In the genomic region with DNA sequence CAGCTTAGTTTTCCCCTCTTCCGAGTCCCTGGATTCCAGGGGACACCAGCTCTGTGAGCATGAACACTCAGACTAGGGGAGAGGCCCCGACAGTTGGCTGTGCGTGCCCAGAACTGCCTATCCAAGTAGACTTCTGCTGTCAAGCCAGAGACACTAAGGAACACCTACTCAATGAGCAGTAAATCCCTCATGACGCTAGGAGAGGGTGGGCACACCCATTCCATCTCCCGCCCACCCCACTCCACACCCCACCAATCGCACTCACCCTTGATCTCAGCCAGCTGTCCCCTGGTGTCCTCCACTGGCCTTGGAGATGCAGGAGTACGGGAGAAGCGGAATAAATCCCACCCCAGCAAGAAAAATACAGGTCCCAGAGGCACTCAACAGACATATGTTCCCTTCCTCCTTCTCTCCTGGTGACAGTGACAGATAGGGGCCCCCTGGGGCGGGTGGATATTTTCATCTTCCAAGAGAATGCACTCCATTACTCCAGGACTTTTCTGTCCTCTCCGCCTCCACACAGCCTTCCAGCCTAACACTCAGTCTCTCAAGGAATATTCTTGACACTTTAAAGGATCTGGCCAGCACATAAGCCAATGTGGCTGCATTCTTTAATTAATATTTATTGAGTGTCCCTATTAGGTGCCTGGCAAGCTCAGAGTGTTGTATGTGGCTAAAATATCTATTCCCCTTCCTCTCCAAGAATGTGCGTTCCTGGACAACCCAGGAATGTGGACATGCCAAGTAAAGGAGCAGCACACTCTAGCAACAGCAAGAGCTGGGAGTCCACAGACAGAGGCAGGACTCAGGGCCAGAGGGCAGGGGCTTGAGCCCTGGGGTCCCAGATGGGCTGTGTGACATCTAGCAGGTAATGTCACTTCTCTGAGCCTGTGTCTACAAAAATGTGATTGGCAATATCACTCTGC, we compare ENCODE assay signal across 19 cellular contexts. TPM values are rescaled to one million over a fixed set of nuclear protein-coding genes. Genes with fewer than 3 reads are reported as not detected.
DNase-seq lines count a peak whose midpoint lies in the region; ATAC-seq lines count a peak whose summit lies in the region.
"Had no signal": no experiment of that assay in that cellular context is flagged by ENCODE, and none has a peak within 500 bp of the region (broad histone marks: within the 10 kb centered on the region; RNA-seq: fewer than 3 reads in every experiment).

No MANE protein-coding gene starts in this region.

- no peaks in the 10 kb centered on the region for H3K79me1 ChIP-seq in mesendoderm (ENCODE audit: low read length)

- H3K36me3 ChIP-seq in HUES6 (ENCODE audit: control insufficient read depth, insufficient read depth, low read length), result no peaks in the 10 kb centered on the region
- H3K36me3 ChIP-seq in mesendoderm (ENCODE audit: control insufficient read depth, insufficient read depth, low read length), result no peaks in the 10 kb centered on the region
- H3K36me3 ChIP-seq: left ventricle myocardium inferior, right lobe of liver had no signal

- no peak overlapping the region for H3K18ac ChIP-seq in mesendoderm (ENCODE audit: low read length)

- H2BK120ac ChIP-seq in mesendoderm (ENCODE audit: low read depth, low read length), result no peak overlapping the region

- H3K56ac ChIP-seq in mesendoderm (ENCODE audit: low read length), result peak overlapping the region; percentile 54

- DNase-seq in astrocyte of the hippocampus (ENCODE audit: low read depth, low spot score) (peak; percentile 58), mesendoderm (no peak), left lobe of liver (ENCODE audit: low spot score) (no peak), OCI-M2 (lab: John Stamatoyannopoulos, UW; ENCODE audit: unreplicated experiment) (no peak)
- no peak for DNase-seq in stimulated activated naive CD8-positive, alpha-beta T cell treated with anti-CD3 and anti-CD28 coated beads, Interleukin-15, Interleukin-2, amounts not matched to agents 100 U/mL and 50 U/mL, for 24 hours
- DNase-seq: amygdala; C1 segment of cervical spinal cord; DMS53; erythroblast; GOT3; hypothalamus; left ventricle myocardium inferior; NCI-H1105; NCI-H446; OCI-M1; right lobe of liver; stimulated activated CD4-positive, alpha-beta T cell treated with anti-CD3 and anti-CD28 coated beads, Interleukin-4, amount 100 ng/mL, for 4 hours had no signal

- H3K9ac ChIP-seq in HUES6 (ENCODE audit: low read length) (no peak overlapping the region), mesendoderm (ENCODE audit: low read length) (no peak overlapping the region)

- peak overlapping the region; percentile 1; the same call in 1 of the 2 replicates for H3K27ac ChIP-seq in HUES6 (ENCODE audit: low read depth, low read length)
- H3K27ac ChIP-seq in mesendoderm (ENCODE audit: low read depth, low read length), result no peak overlapping the region
- H3K27ac ChIP-seq: left ventricle myocardium inferior, right lobe of liver had no signal

- H4K8ac ChIP-seq in mesendoderm (ENCODE audit: low read depth, low read length), result no peak overlapping the region

- no peaks in the 10 kb centered on the region for H3K79me2 ChIP-seq in mesendoderm (ENCODE audit: control insufficient read depth, insufficient read depth, low read length)

- H3K23ac ChIP-seq in mesendoderm (ENCODE audit: low read length), result no peak overlapping the region

- H3K4ac ChIP-seq in mesendoderm (ENCODE audit: low read depth, low read length), result no peak overlapping the region

- H2BK5ac ChIP-seq in mesendoderm (ENCODE audit: low read length), result no peak overlapping the region

- H4K5ac ChIP-seq in mesendoderm (ENCODE audit: low read length), result no peak overlapping the region

- H3K4me1 ChIP-seq in HUES6 (ENCODE audit: control insufficient read depth, insufficient read depth, low read length) (peaks cover 58% of the 10 kb centered on the region), mesendoderm (ENCODE audit: control insufficient read depth, low read depth, low read length) (peaks cover 21% of the 10 kb centered on the region)
- H3K4me1 ChIP-seq: right lobe of liver had no signal

- H2AK5ac ChIP-seq in mesendoderm (ENCODE audit: low read length), result peak overlapping the region; percentile 74

- no peak overlapping the region for H3K4me2 ChIP-seq in mesendoderm (ENCODE audit: low read length)

- H3K27me3 ChIP-seq in HUES6 (ENCODE audit: control insufficient read depth, insufficient read depth, low read length) (no peaks in the 10 kb centered on the region; the same call in 1 of the 2 replicates), mesendoderm (ENCODE audit: insufficient read depth, low read length, poor library complexity) (no peaks in the 10 kb centered on the region)
- H3K27me3 ChIP-seq: right lobe of liver had no signal

- H2BK15ac ChIP-seq in mesendoderm (replicated peaks; ENCODE audit: low read depth), result no peak overlapping the region

- no peaks in the 10 kb centered on the region for H3K9me3 ChIP-seq in HUES6 (ENCODE audit: control insufficient read depth, insufficient read depth, low read depth, low read length)
- H3K9me3 ChIP-seq: left ventricle myocardium inferior, right lobe of liver had no signal

- H3K4me3 ChIP-seq in HUES6 (ENCODE audit: low read depth, low read length) (no peak overlapping the region), mesendoderm (ENCODE audit: low read length) (no peak overlapping the region)
- H3K4me3 ChIP-seq: left ventricle myocardium inferior, right lobe of liver had no signal

- peak; percentile 15 for ATAC-seq in stimulated activated naive CD8-positive, alpha-beta T cell treated with anti-CD3 and anti-CD28 coated beads, Interleukin-15, Interleukin-2, amounts not matched to agents 100 U/mL and 50 U/mL, for 24 hours
- ATAC-seq in left lobe of liver (no peak), GM19463 (IDR thresholded peaks at IDR 0.05; ENCODE audit: unreplicated experiment) (no peak)

- WGBS in mesendoderm (ENCODE audit: extremely low coverage, insufficient coverage, low lambda C conversion rate), result no CpG with 5 or more reads among the region's 11 CpGs

RNA-seq across cellular contexts. Expression of a gene that starts 13.1 kb away (rescaled TPM):
- polyA plus RNA-seq in mesendoderm (2013, experiment 1 of 2), result 25.8 TPM
- polyA plus RNA-seq in mesendoderm (2013, experiment 2 of 2), result 23.8 TPM
- total RNA-seq in left lobe of liver, result 12.4 TPM
